In the genomic region with DNA sequence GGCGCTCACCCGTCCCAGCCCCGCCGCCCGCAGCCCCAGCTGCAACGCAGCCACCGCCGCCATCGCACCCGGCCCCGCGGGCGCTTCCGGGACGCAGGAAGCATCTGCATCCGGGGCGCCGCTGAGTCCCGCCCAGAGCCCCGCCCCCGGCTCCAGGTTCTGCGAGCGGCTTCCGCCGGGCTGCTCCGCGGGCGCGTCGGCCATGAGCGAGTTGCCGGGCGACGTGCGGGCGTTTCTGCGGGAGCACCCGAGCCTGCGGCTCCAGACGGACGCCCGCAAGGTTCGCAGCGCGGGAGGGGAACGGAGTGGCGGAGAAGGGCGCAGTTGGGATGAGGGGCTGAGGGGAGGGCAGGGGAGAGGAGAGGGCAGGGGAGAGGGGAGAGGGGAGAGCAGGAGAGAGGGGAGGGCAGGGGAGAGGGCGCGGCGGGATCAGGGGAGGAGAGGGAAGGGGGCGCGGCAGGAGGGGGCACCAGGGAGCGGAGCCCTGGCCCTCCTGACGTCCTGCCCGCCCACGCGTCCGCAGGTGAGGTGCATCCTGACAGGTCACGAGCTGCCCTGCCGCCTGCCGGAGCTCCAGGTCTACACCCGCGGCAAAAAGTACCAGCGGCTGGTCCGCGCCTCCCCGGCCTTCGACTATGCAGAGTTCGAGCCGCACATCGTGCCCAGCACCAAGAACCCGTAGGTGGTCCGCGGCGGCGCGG, we compare ENCODE assay signal across 1 cellular context.
TF ChIP-seq lines count a peak whose summit lies in the region.

SURF1 (minus strand) TSS at position 97 of the 701 bp plus-strand sequence; CDS start at position 63, 34 bp downstream.
SURF2 (plus strand) TSS at position 160 of the 701 bp plus-strand sequence; CDS start at position 203, 43 bp downstream.

TF ChIP-seq in liver, 16 proteins besides CTCF, POLR2A, EP300 and RAD21 (continued from another document):
- TF ChIP-seq REST (IDR thresholded peaks at IDR 0.05): no peak
